1 cellular context compared by ENCODE assay signal in genomic region chr1:9269078-9269501, GRCh38.
TF ChIP-seq lines count a peak whose summit lies in the region.

No MANE protein-coding gene starts in this region.

TF ChIP-seq in endothelial cell of umbilical vein, 7 proteins besides CTCF, POLR2A, EP300 and RAD21:
- TF ChIP-seq FOS (IDR thresholded peaks at IDR 0.05; ENCODE audit: borderline replicate concordance, insufficient read depth, low read length) (no peak), EZH2 (IDR thresholded peaks at IDR 0.05; ENCODE audit: borderline replicate concordance, low read depth, low read length, severe bottlenecking) (no peak), MYC (IDR thresholded peaks at IDR 0.05; ENCODE audit: low read depth, low read length) (no peak), JUN (IDR thresholded peaks at IDR 0.05; ENCODE audit: borderline replicate concordance, insufficient read depth, insufficient read length, low read depth) (no peak), POLR2AphosphoS5 (IDR thresholded peaks at IDR 0.05; ENCODE audit: insufficient read depth, low read depth, low read length) (no peak), GATA2 (IDR thresholded peaks at IDR 0.05; ENCODE audit: insufficient read depth, insufficient read length, low read depth, low read length) (no peak), MAX (IDR thresholded peaks at IDR 0.05; ENCODE audit: insufficient read depth, insufficient read length) (no peak)
